Comparison of ENCODE assay signal across 25 cellular contexts in the genomic region with DNA sequence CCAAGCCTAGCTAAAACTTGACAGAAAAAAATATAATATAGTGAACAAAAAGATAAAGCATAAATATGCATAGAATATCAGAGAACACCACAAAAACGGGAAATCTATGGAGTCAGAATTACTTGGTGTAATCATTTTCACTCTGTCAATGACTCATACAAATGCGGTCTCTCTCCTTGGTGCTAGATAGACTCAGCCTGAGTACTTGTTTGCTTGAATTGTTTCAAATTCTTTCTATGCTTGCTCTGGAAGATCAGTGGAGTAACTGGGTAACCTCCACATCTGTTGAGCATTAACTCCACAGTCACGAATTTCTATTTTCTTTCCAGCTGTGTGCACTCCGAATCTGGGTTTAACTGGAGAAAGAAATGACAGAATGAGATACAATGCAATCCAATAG.
DNase-seq lines count a peak whose midpoint lies in the region; ATAC-seq and TF ChIP-seq lines count a peak whose summit lies in the region.
"Had no signal": no experiment of that assay in that cellular context is flagged by ENCODE, and none has a peak within 500 bp of the region (broad histone marks: within the 10 kb centered on the region; RNA-seq: fewer than 3 reads in every experiment).

No MANE protein-coding gene starts in this region.

- H3K4me3 ChIP-seq in RWPE2 (ENCODE audit: severe bottlenecking) (no peak overlapping the region), right cardiac atrium (ENCODE audit: low read length) (no peak overlapping the region), gastroesophageal sphincter (no peak overlapping the region)
- H3K4me3 ChIP-seq: GM12878, smooth muscle cell, thoracic aorta had no signal

- H3K27ac ChIP-seq in RWPE2 (ENCODE audit: poor library complexity, severe bottlenecking) (no peak overlapping the region), right cardiac atrium (ENCODE audit: low read length) (no peak overlapping the region), gastroesophageal sphincter (no peak overlapping the region)
- H3K27ac ChIP-seq: thoracic aorta had no signal

- WGBS in right cardiac atrium: 63% methylated on average over 4 of the region's 4 CpGs
- WGBS in gastroesophageal sphincter (ENCODE audit: low coverage in 1 of 2), 2 donors: 44 to 52% methylated on average over 3 to 4 of the region's 4 CpGs

- TF ChIP-seq CTCF in RWPE2 (IDR thresholded peaks at IDR 0.05; ENCODE audit: poor library complexity, severe bottlenecking) (no peak), gastroesophageal sphincter (IDR thresholded peaks at IDR 0.05) (no peak)

- no peak for TF ChIP-seq POLR2A in gastroesophageal sphincter (IDR thresholded peaks at IDR 0.05)

- H3K27me3 ChIP-seq in RWPE2 (ENCODE audit: insufficient read depth, poor library complexity, severe bottlenecking) (no peaks in the 10 kb centered on the region), right cardiac atrium (ENCODE audit: control insufficient read depth, insufficient read depth) (no peaks in the 10 kb centered on the region), gastroesophageal sphincter (no peaks in the 10 kb centered on the region)

- intact Hi-C loops in right cardiac atrium (cut with DNase I): no loop called here

- ATAC-seq in RWPE2 (ENCODE audit: low read depth): 0 out of 3 replicates have a peak, but pooled peaks have one; percentile 36
- ATAC-seq in HG03460 (IDR thresholded peaks at IDR 0.05; ENCODE audit: unreplicated experiment): no peak
- ATAC-seq in right cardiac atrium: no peak
- no peak for ATAC-seq in gastroesophageal sphincter
- ATAC-seq: esophagus mucosa, GM12878, left colon had no signal

- H3K9me3 ChIP-seq in RWPE2 (ENCODE audit: severe bottlenecking) (no peaks in the 10 kb centered on the region), right cardiac atrium (ENCODE audit: control insufficient read depth, low read length) (no peaks in the 10 kb centered on the region), gastroesophageal sphincter (no peaks in the 10 kb centered on the region)
- H3K9me3 ChIP-seq: thoracic aorta had no signal

- H3K36me3 ChIP-seq in RWPE2 (ENCODE audit: low read depth) (no peaks in the 10 kb centered on the region), gastroesophageal sphincter (no peaks in the 10 kb centered on the region)
- H3K36me3 ChIP-seq: thoracic aorta had no signal

- DNase-seq in H4 (ENCODE audit: low spot score) (peak; percentile 30), RWPE2 (ENCODE audit: low spot score) (no peak), dedifferentiated amniotic fluid mesenchymal stem cell (ENCODE audit: extremely low spot score) (peak; percentile 81), left kidney (ENCODE audit: low read depth, low spot score) (peak; percentile 1), right cardiac atrium (no peak)
- DNase-seq in stimulated activated CD4-positive, alpha-beta T cell treated with anti-CD3 and anti-CD28 coated beads, Interleukin-15, amount 100 ng/mL, for 24 hours: no peak
- DNase-seq: activated CD4-positive, CD25-positive, alpha-beta regulatory T cell treated with anti-CD3 and anti-CD28 coated beads, Interleukin-2, amount 50 U/mL, for 72 hours; activated naive CD4-positive, alpha-beta T cell; activated T-cell treated with anti-CD3 and anti-CD28 coated beads, Interleukin-2, amount 50 U/mL, for 1 hour; cerebellar nuclear complex; effector CD4-positive, alpha-beta T cell; glutamatergic neuron; left colon; mesendoderm; NCI-H1092; NCI-H510A; nucleus accumbens; stimulated activated CD4-positive, alpha-beta T cell treated with anti-CD3 and anti-CD28 coated beads, Interleukin-4, amount 100 ng/mL, for 24 hours; stimulated activated naive CD4-positive, alpha-beta T cell treated with Interleukin-2 at 50 U/mL for 16 hours had no signal

- H3K4me1 ChIP-seq in RWPE2 (ENCODE audit: insufficient read depth, poor library complexity, severe bottlenecking) (no peaks in the 10 kb centered on the region), right cardiac atrium (ENCODE audit: control insufficient read depth, insufficient read depth, low read length) (no peaks in the 10 kb centered on the region), gastroesophageal sphincter (no peaks in the 10 kb centered on the region)

- TF ChIP-seq EP300 in gastroesophageal sphincter (IDR thresholded peaks at IDR 0.05): no peak

Comparison
In these comparisons a context has a peak if more than half of its experiments do, and no peak if none do; other contexts are left out.
1. DNase-seq: peak in H4 (single experiment), dedifferentiated amniotic fluid mesenchymal stem cell (single experiment) and left kidney (single experiment); none in RWPE2 (single experiment), right cardiac atrium (0 of 3) and stimulated activated CD4-positive, alpha-beta T cell treated with anti-CD3 and anti-CD28 coated beads, Interleukin-15, amount 100 ng/mL, for 24 hours (single experiment).